In genomic region chr6:36361071-36361470, GRCh38 we compare ENCODE assay signal across 11 cellular contexts. TPM values are rescaled to one million over a fixed set of nuclear protein-coding genes. Genes with fewer than 3 reads are reported as not detected.
"Had no signal": no experiment of that assay in that cellular context is flagged by ENCODE, and none has a peak within 500 bp of the region (broad histone marks: within the 10 kb centered on the region; RNA-seq: fewer than 3 reads in every experiment).

No MANE protein-coding gene starts in this region.

- H3K27me3 ChIP-seq: dorsolateral prefrontal cortex, tibial nerve, vagina had no signal

- H3K4me3 ChIP-seq: vagina had no signal

- H3K27ac Mint-ChIP-seq: activated naive CD8-positive, alpha-beta T cell treated with anti-CD3 and anti-CD28 coated beads for 36 hours; activated T-cell treated with anti-CD3 and anti-CD28 coated beads, Interleukin-2, amount 50 U/mL, for 24 hours; natural killer cell treated with Interleukin-12 subunit alpha and Interleukin-12 subunit beta and Interleukin-15 and Interleukin-18, amount 100 ng/mL, for 72 hours had no signal

- H3K4me3 Mint-ChIP-seq: activated naive CD8-positive, alpha-beta T cell treated with anti-CD3 and anti-CD28 coated beads for 36 hours; activated T-cell treated with anti-CD3 and anti-CD28 coated beads, Interleukin-2, amount 50 U/mL, for 24 hours; natural killer cell treated with Interleukin-12 subunit alpha and Interleukin-12 subunit beta and Interleukin-15 and Interleukin-18, amount 100 ng/mL, for 72 hours had no signal

- DNase-seq: activated gamma-delta T cell had no signal

- H3K4me1 ChIP-seq: vagina had no signal

- H3K9me3 ChIP-seq: tibial nerve, vagina had no signal

- H3K9me3 Mint-ChIP-seq: activated naive CD8-positive, alpha-beta T cell treated with anti-CD3 and anti-CD28 coated beads for 36 hours; activated T-cell treated with anti-CD3 and anti-CD28 coated beads, Interleukin-2, amount 50 U/mL, for 24 hours; natural killer cell treated with Interleukin-12 subunit alpha and Interleukin-12 subunit beta and Interleukin-15 and Interleukin-18, amount 100 ng/mL, for 72 hours had no signal

- H3K27ac ChIP-seq: vagina had no signal

- H3K36me3 ChIP-seq: vagina had no signal

- H3K36me3 Mint-ChIP-seq: activated naive CD8-positive, alpha-beta T cell treated with anti-CD3 and anti-CD28 coated beads for 36 hours; natural killer cell treated with Interleukin-12 subunit alpha and Interleukin-12 subunit beta and Interleukin-15 and Interleukin-18, amount 100 ng/mL, for 72 hours had no signal

RNA-seq across cellular contexts. Expression of gene BNIP5, which starts 24.4 kb away (rescaled TPM):
- total RNA-seq: activated naive CD8-positive, alpha-beta T cell treated with anti-CD3 and anti-CD28 coated beads for 36 hours; cerebellum; esophagus mucosa; natural killer cell treated with Interleukin-12 subunit alpha and Interleukin-12 subunit beta and Interleukin-15 and Interleukin-18, amount 100 ng/mL, for 72 hours; osteocyte; skeletal muscle tissue; tibial nerve; vagina had no signal

RNA-seq across cellular contexts. Expression of gene ETV7, which starts 26.4 kb away (rescaled TPM):
- total RNA-seq: cerebellum, skeletal muscle tissue had no signal
